In the genomic region with DNA sequence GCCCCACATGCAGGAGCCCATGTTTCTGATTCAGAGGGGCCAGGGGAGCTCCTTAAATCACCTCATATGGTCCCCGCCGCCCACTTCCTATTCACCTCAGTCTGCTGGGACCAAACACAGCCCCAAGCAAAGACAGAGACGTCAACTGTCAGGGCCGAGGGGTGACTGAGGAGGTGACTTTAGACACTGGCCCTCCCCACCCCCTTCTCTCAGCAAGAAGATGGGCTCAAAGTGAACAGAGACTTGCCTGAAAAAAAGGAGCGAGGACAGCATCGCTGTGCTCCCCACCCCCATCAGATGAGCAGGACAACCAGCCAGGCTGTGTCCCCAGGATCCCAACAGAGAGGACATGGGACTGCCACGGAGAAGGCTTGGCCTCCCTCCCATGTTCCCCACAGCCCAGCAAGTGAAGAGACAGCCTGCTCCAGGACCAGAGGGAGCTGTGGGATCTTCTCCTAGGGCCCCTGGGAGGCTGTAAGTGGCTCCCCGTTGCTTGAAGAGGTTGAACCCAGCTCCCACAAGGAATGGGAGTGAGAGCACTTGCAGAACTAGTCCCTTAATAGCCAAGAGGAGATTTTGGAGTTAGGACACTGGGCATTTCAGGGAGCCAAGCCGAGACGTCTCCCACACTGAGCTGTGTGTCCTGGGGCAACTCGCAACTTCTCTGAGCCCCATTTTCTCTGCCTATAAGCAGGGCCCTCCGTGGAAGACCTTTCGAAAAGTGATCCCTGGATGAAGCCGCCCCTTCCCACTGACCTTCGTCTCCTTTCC, we compare ENCODE assay signal across 20 cellular contexts. TPM values are rescaled to one million over a fixed set of nuclear protein-coding genes. Genes with fewer than 3 reads are reported as not detected.
DNase-seq lines count a peak whose midpoint lies in the region; ATAC-seq and TF ChIP-seq lines count a peak whose summit lies in the region.
"Had no signal": no experiment of that assay in that cellular context is flagged by ENCODE, and none has a peak within 500 bp of the region (broad histone marks: within the 10 kb centered on the region; RNA-seq: fewer than 3 reads in every experiment).

No MANE protein-coding gene starts in this region.

- TF ChIP-seq POLR2A in Peyer's patch (IDR thresholded peaks at IDR 0.05), result no peak

- peaks cover 52% of the 10 kb centered on the region for H3K27me3 ChIP-seq in SJSA1 (replicated peaks)
- H3K27me3 ChIP-seq in Peyer's patch, result no peaks in the 10 kb centered on the region
- H3K27me3 ChIP-seq: SJCRH30, upper lobe of left lung had no signal

- no peak overlapping the region for H3K4me3 Mint-ChIP-seq in chondrocyte (ENCODE audit: unreplicated experiment)
- H3K4me3 Mint-ChIP-seq: memory B cell, neural crest cell had no signal

- no peaks in the 10 kb centered on the region for H3K36me3 Mint-ChIP-seq in chondrocyte (ENCODE audit: low read depth)
- H3K36me3 Mint-ChIP-seq: memory B cell had no signal

- no peak overlapping the region for H3K4me3 ChIP-seq in SJSA1
- no peak overlapping the region for H3K4me3 ChIP-seq in Peyer's patch
- H3K4me3 ChIP-seq: coronary artery, SJCRH30, stomach, upper lobe of left lung had no signal

- H3K9me3 ChIP-seq in SJSA1 (replicated peaks) (peaks cover 14% of the 10 kb centered on the region), Peyer's patch (no peaks in the 10 kb centered on the region)
- H3K9me3 ChIP-seq: SJCRH30, stomach, upper lobe of left lung had no signal

- TF ChIP-seq CTCF in chondrocyte (IDR thresholded peaks at IDR 0.05) (no peak), Peyer's patch (IDR thresholded peaks at IDR 0.05) (no peak)

- H3K27ac ChIP-seq in SJSA1 (peak overlapping the region; percentile 1), Peyer's patch (no peak overlapping the region)
- H3K27ac ChIP-seq: coronary artery, epithelial cell of prostate, SJCRH30, stomach, upper lobe of left lung had no signal

- no peak for ATAC-seq in esophagus mucosa

- H3K4me1 ChIP-seq in SJSA1 (replicated peaks), result peaks cover 30% of the 10 kb centered on the region
- no peaks in the 10 kb centered on the region for H3K4me1 ChIP-seq in Peyer's patch
- H3K4me1 ChIP-seq: SJCRH30, stomach, upper lobe of left lung had no signal

- DNase-seq in activated CD8-positive, alpha-beta memory T cell treated with anti-CD3 and anti-CD28 coated beads for 24 hours, result peak; percentile 74
- DNase-seq in activated CD8-positive, alpha-beta memory T cell treated with anti-CD3 and anti-CD28 coated beads, Interleukin-2, amount 50 U/mL, for 4 hours, result no peak
- DNase-seq in SJSA1 (ENCODE audit: low read depth in 1 of 2, low spot score in 2 of 2) (peak in 1 of 2 experiments; percentile 98), chondrocyte (ENCODE audit: low spot score) (peak; percentile 68), Peyer's patch (no peak), NCI-H524 (lab: John Stamatoyannopoulos, UW) (no peak)
- peak; percentile 10 to 15 for DNase-seq in stimulated activated CD8-positive, alpha-beta memory T cell treated with anti-CD3 and anti-CD28 coated beads, Interleukin-15, amount 100 ng/mL, for 48 hours (ENCODE audit: low read depth in 2 of 2)
- DNase-seq: activated gamma-delta T cell, NCI-H1417 treated with DMSO at 0.1 percent for 48 hours, NCI-H774, SJCRH30, stomach, T1000, upper lobe of left lung had no signal

- H3K4me1 Mint-ChIP-seq in chondrocyte (ENCODE audit: low read depth), result peaks cover 27% of the 10 kb centered on the region
- H3K4me1 Mint-ChIP-seq: memory B cell had no signal

- peak overlapping the region; percentile 70 for H3K27ac Mint-ChIP-seq in chondrocyte (ENCODE audit: unreplicated experiment)
- H3K27ac Mint-ChIP-seq: memory B cell had no signal

- H3K36me3 ChIP-seq in SJSA1 (no peaks in the 10 kb centered on the region), Peyer's patch (no peaks in the 10 kb centered on the region)
- H3K36me3 ChIP-seq: SJCRH30, stomach, upper lobe of left lung had no signal

- H3K27me3 Mint-ChIP-seq in chondrocyte (ENCODE audit: low read depth), result peaks cover 2% of the 10 kb centered on the region

- H3K9me3 Mint-ChIP-seq in chondrocyte (ENCODE audit: low read depth), result no peaks in the 10 kb centered on the region
- H3K9me3 Mint-ChIP-seq: memory B cell, neural crest cell had no signal

RNA-seq across cellular contexts. Expression of gene KRT79, which starts 1.3 kb away (rescaled TPM):
- 0.08 and 1.1 TPM in 2 replicates for total RNA-seq in SJSA1 (2014; rRNA removed; shearing (Covaris generic))
- total RNA-seq in chondrocyte, result 0.10 to 0.31 TPM (median 0.19 TPM) in 3 replicates
- not detected for total RNA-seq in Peyer's patch
- 0.32 TPM for total RNA-seq in esophagus mucosa
- total RNA-seq: frontal cortex, neural crest cell, SJCRH30, stomach had no signal

RNA-seq across cellular contexts. Expression of gene KRT78, which starts 13.3 kb away (rescaled TPM):
- total RNA-seq in SJSA1 (2014; rRNA removed; shearing (Covaris generic)), result 0.21 TPM in 1 of 2 replicates, not detected in the other
- total RNA-seq in chondrocyte (not detected in 3 replicates), Peyer's patch (not detected), esophagus mucosa (291 TPM)
- total RNA-seq: frontal cortex, neural crest cell, SJCRH30 had no signal

RNA-seq across cellular contexts. Expression of gene KRT4, which starts 21.5 kb away (rescaled TPM):
- total RNA-seq in SJSA1 (2014; rRNA removed; shearing (Covaris generic)), result not detected in 2 replicates
- total RNA-seq in chondrocyte (0.41 to 0.90 TPM in 2 of 3 replicates, not detected in the other), Peyer's patch (not detected), esophagus mucosa (1,080 TPM)
- total RNA-seq: frontal cortex, neural crest cell, SJCRH30 had no signal

RNA-seq across cellular contexts. Expression of gene KRT3, which starts 39.5 kb away (rescaled TPM):
- total RNA-seq in SJSA1 (2014; rRNA removed; shearing (Covaris generic)), result 0.08 TPM in 1 of 2 replicates, not detected in the other
- total RNA-seq in chondrocyte, result not detected in 3 replicates
- total RNA-seq in Peyer's patch, result not detected
- total RNA-seq in esophagus mucosa, result 1.0 TPM
- total RNA-seq: frontal cortex, neural crest cell, SJCRH30, stomach, upper lobe of left lung had no signal

RNA-seq across cellular contexts. Expression of gene KRT76, which starts 58.3 kb away (rescaled TPM):
- 0.21 TPM in 1 of 2 replicates, not detected in the other for total RNA-seq in SJSA1 (2014; rRNA removed; shearing (Covaris generic))
- total RNA-seq in chondrocyte (not detected in 3 replicates), Peyer's patch (not detected), esophagus mucosa (0.08 TPM)
- total RNA-seq: frontal cortex, neural crest cell, SJCRH30, stomach, upper lobe of left lung had no signal

Comparison
In these comparisons a context has a peak if more than half of its experiments do, and no peak if none do; other contexts are left out.
1. DNase-seq: peak in activated CD8-positive, alpha-beta memory T cell treated with anti-CD3 and anti-CD28 coated beads for 24 hours (single experiment), chondrocyte (single experiment) and stimulated activated CD8-positive, alpha-beta memory T cell treated with anti-CD3 and anti-CD28 coated beads, Interleukin-15, amount 100 ng/mL, for 48 hours (2 of 2); none in activated CD8-positive, alpha-beta memory T cell treated with anti-CD3 and anti-CD28 coated beads, Interleukin-2, amount 50 U/mL, for 4 hours (single experiment), Peyer's patch (0 of 3) and NCI-H524 (0 of 2).
2. RNA of gene KRT78, which starts 13.3 kb away (total RNA-seq): 291 TPM in esophagus mucosa (single experiment); 0.21 TPM in SJSA1, not detected in chondrocyte and not detected in Peyer's patch; every median in the first group is over 100 times any median in the second.
3. RNA of gene KRT4, which starts 21.5 kb away (total RNA-seq): 1,080 TPM in esophagus mucosa (single experiment); 0.41 to 0.90 TPM in chondrocyte, not detected in SJSA1 and not detected in Peyer's patch; every median in the first group is over 100 times any median in the second.